In genomic region chr16:80938928-80939260, GRCh38 we compare ENCODE assay signal across 18 cellular contexts.
A peak's percentile ranks its signal among the peaks of the same experiment; 100 is the strongest.
DNase-seq lines count a peak whose midpoint lies in the region; ATAC-seq and TF ChIP-seq lines count a peak whose summit lies in the region.
"Had no signal": no experiment of that assay in that cellular context is flagged by ENCODE, and none has a peak within 500 bp of the region (broad histone marks: within the 10 kb centered on the region; RNA-seq: fewer than 3 reads in every experiment).

No MANE protein-coding gene starts in this region.

- H3K79me2 ChIP-seq in SK-N-SH (ENCODE audit: insufficient read depth), result no peaks in the 10 kb centered on the region

- no peak overlapping the region for H2BK12ac ChIP-seq in mesenchymal stem cell (ENCODE audit: low read length in 2 of 2)

- peaks cover 12% of the 10 kb centered on the region for H3F3A ChIP-seq in SK-N-SH (replicated peaks; ENCODE audit: insufficient read depth)

- H2AFZ ChIP-seq in SK-N-SH (ENCODE audit: low read depth), result peak overlapping the region; percentile 72
- H2AFZ ChIP-seq in mesenchymal stem cell (ENCODE audit: low read depth, low read length), result no peak overlapping the region

- no peak overlapping the region for H2BK120ac ChIP-seq in mesenchymal stem cell (ENCODE audit: low read depth, low read length)

- TF ChIP-seq CTCF in SK-N-SH (IDR thresholded peaks at IDR 0.05), result no peak

- H3K27ac ChIP-seq in SK-N-SH (ENCODE audit: low read depth in 2 of 2, low read length in 1 of 2) (peak overlapping the region in 1 of 2 experiments; percentile 80; a peak in 3 of 4 replicates), ectodermal cell (ENCODE audit: insufficient read depth, low read depth, low read length, poor library complexity, severe bottlenecking) (peak overlapping the region; percentile 93), mesenchymal stem cell (ENCODE audit: low read length, poor library complexity, severe bottlenecking) (no peak overlapping the region), skin epidermis (peak overlapping the region in 11 of 21 experiments; percentile 7 to 78 (median 41))
- H3K27ac ChIP-seq: 22Rv1 had no signal

- TF ChIP-seq RAD21 in SK-N-SH (IDR thresholded peaks at IDR 0.05; ENCODE audit: low read length), result no peak

- no peaks in the 10 kb centered on the region for H3K79me1 ChIP-seq in mesenchymal stem cell (replicated peaks; ENCODE audit: low read length, poor library complexity, severe bottlenecking)

- H4K91ac ChIP-seq in mesenchymal stem cell (ENCODE audit: low read length), result no peak overlapping the region

- CTCF ChIA-PET in SK-N-SH (lab: Yijun Ruan, JAX), result no interaction called here

- peak overlapping the region; percentile 44; the same call in 1 of the 2 replicates for H3K9ac ChIP-seq in SK-N-SH
- peak overlapping the region; percentile 79 for H3K9ac ChIP-seq in mesenchymal stem cell (ENCODE audit: low read length)

- no peak overlapping the region for H2BK5ac ChIP-seq in mesenchymal stem cell (ENCODE audit: low read depth, low read length, poor library complexity, severe bottlenecking)

- no peak overlapping the region for H2AK5ac ChIP-seq in mesenchymal stem cell (ENCODE audit: low read length, severe bottlenecking)

- H3K14ac ChIP-seq in mesenchymal stem cell (ENCODE audit: low read length in 2 of 2), result no peak overlapping the region

- H3K23ac ChIP-seq in mesenchymal stem cell (ENCODE audit: low read length in 2 of 2), result no peak overlapping the region

- ATAC-seq in SK-N-SH treated with all-trans-retinoic acid at 6 μM for 48 hours (no peak), Right ventricle myocardium superior (ENCODE audit: poor library complexity) (no peak)

- H4K20me1 ChIP-seq in SK-N-SH (ENCODE audit: insufficient read depth), result no peaks in the 10 kb centered on the region

- H3K4me1 ChIP-seq in SK-N-SH (ENCODE audit: control insufficient read depth in 1 of 2, insufficient read depth in 2 of 2, low read depth in 1 of 2, low read length in 1 of 2), result peaks cover 0 to 10% of the 10 kb centered on the region in 2 experiments; a peak in 2 of 4 replicates
- H3K4me1 ChIP-seq in ectodermal cell (ENCODE audit: control insufficient read depth, insufficient read depth, low read length), result peaks cover 7% of the 10 kb centered on the region
- H3K4me1 ChIP-seq in mesenchymal stem cell (ENCODE audit: control insufficient read depth, insufficient read depth, low read depth, low read length), result no peaks in the 10 kb centered on the region
- H3K4me1 ChIP-seq: Caco-2 had no signal

- H3K4me3 ChIP-seq in SK-N-SH (ENCODE audit: low read depth in 2 of 2, low read length in 1 of 2) (no peak overlapping the region), ectodermal cell (ENCODE audit: insufficient read depth, low read depth, low read length) (no peak overlapping the region), mesenchymal stem cell (ENCODE audit: insufficient read depth in 1 of 2, low read depth in 1 of 2, low read length in 2 of 2) (peak overlapping the region in 1 of 2 experiments; percentile 61), skin epidermis (no peak overlapping the region)

- POLR2A ChIA-PET in SK-N-SH (lab: Yijun Ruan, JAX), result no interaction called here

- 73% methylated on average over 3 of the region's 3 CpGs for WGBS in SK-N-SH (ENCODE audit: low lambda C conversion rate)
- WGBS in ectodermal cell, 2 experiments, result 86 to 90% methylated on average over 3 of the region's 3 CpGs
- 81% methylated on average over 3 of the region's 3 CpGs for WGBS in mesenchymal stem cell

- no peaks in the 10 kb centered on the region for H3K9me2 ChIP-seq in SK-N-SH

- TF ChIP-seq EP300 in SK-N-SH (IDR thresholded peaks at IDR 0.05; ENCODE audit: borderline replicate concordance in 1 of 2, low read depth in 1 of 2, low read length in 1 of 2), result no peak

- H3K36me3 ChIP-seq in SK-N-SH (replicated peaks in 1 of 2; ENCODE audit: control insufficient read depth in 1 of 2, insufficient read depth in 2 of 2, low read length in 1 of 2), result no peaks in the 10 kb centered on the region
- H3K36me3 ChIP-seq in ectodermal cell (ENCODE audit: control insufficient read depth, insufficient read depth, low read length), result no peaks in the 10 kb centered on the region
- H3K36me3 ChIP-seq in mesenchymal stem cell (ENCODE audit: control insufficient read depth in 1 of 2, insufficient read depth in 2 of 2, low read depth in 1 of 2, low read length in 2 of 2), result no peaks in the 10 kb centered on the region

- H4K8ac ChIP-seq in mesenchymal stem cell (ENCODE audit: low read length), result no peak overlapping the region

- no peak overlapping the region for H3K18ac ChIP-seq in mesenchymal stem cell (ENCODE audit: low read depth in 1 of 2, low read length in 2 of 2)

- no peaks in the 10 kb centered on the region for H3K9me3 ChIP-seq in SK-N-SH
- no peaks in the 10 kb centered on the region for H3K9me3 ChIP-seq in ectodermal cell (ENCODE audit: control insufficient read depth, low read length)
- H3K9me3 ChIP-seq in mesenchymal stem cell (ENCODE audit: control insufficient read depth, low read length), result no peaks in the 10 kb centered on the region
- H3K9me3 ChIP-seq: Caco-2 had no signal

- DNase-seq in SK-N-SH, result no peak
- no peak for DNase-seq in mesenchymal stem cell
- DNase-seq in NCI-H2029 treated with DMSO at 0.1 percent for 48 hours (lab: John Stamatoyannopoulos, UW), result no peak
- no peak for DNase-seq in cortex of kidney (lab: John Stamatoyannopoulos, UW)
- no peak for DNase-seq in Right ventricle myocardium superior
- DNase-seq: Caco-2; CD4-positive, alpha-beta T cell; DMS153; GDM1; KBM-7; NCI-H1105; NCI-H2107; NCI-H510A; NCI-H748 treated with DMSO at 0.1 percent for 48 hours had no signal

- intact Hi-C loops in Right ventricle myocardium superior (cut with DNase I), result no loop called here

- H3K4me2 ChIP-seq in SK-N-SH (peak overlapping the region; percentile 61), mesenchymal stem cell (ENCODE audit: low read length, poor library complexity, severe bottlenecking) (no peak overlapping the region)

- H3K4ac ChIP-seq in mesenchymal stem cell (ENCODE audit: low read depth in 1 of 2, low read length in 2 of 2), result no peak overlapping the region

- H2BK15ac ChIP-seq in mesenchymal stem cell (ENCODE audit: low read depth, poor library complexity, severe bottlenecking), result no peak overlapping the region

- H3K27me3 ChIP-seq in SK-N-SH (ENCODE audit: insufficient read depth) (no peaks in the 10 kb centered on the region), ectodermal cell (ENCODE audit: control insufficient read depth, insufficient read depth, low read length, poor library complexity, severe bottlenecking) (peaks cover 5% of the 10 kb centered on the region), mesenchymal stem cell (ENCODE audit: control insufficient read depth in 1 of 2, insufficient read depth in 1 of 2, low read length in 2 of 2) (peaks cover 0 to 14% of the 10 kb centered on the region in 2 experiments)

TF ChIP-seq in SK-N-SH, 30 proteins besides CTCF, POLR2A, EP300 and RAD21 (continues in another document):
- TF ChIP-seq POLR2AphosphoS5 (IDR thresholded peaks at IDR 0.05; ENCODE audit: low read depth, low read length), result no peak
- TF ChIP-seq MXI1 (IDR thresholded peaks at IDR 0.05; ENCODE audit: low read depth, low read length), result no peak
- TF ChIP-seq GABPA (IDR thresholded peaks at IDR 0.05; ENCODE audit: low read depth), result no peak
- TF ChIP-seq TEAD4 (IDR thresholded peaks at IDR 0.05; ENCODE audit: borderline replicate concordance, insufficient read depth), result no peak
- no peak for TF ChIP-seq PBX3 (IDR thresholded peaks at IDR 0.05)
- TF ChIP-seq SMC3 (IDR thresholded peaks at IDR 0.05; ENCODE audit: low read depth, low read length), result no peak

TF ChIP-seq in SK-N-SH treated with all-trans-retinoic acid at 6 μM for 48 hours, 23 proteins besides CTCF, POLR2A, EP300 and RAD21:
- TF ChIP-seq ISL1 (CRISPR knock-in tag; IDR thresholded peaks at IDR 0.05) (no peak), OSR1 (CRISPR knock-in tag; IDR thresholded peaks at IDR 0.05) (no peak), SNAI2 (CRISPR knock-in tag; IDR thresholded peaks at IDR 0.05) (no peak), RARB (CRISPR knock-in tag; IDR thresholded peaks at IDR 0.05) (no peak)
